In the genomic region with DNA sequence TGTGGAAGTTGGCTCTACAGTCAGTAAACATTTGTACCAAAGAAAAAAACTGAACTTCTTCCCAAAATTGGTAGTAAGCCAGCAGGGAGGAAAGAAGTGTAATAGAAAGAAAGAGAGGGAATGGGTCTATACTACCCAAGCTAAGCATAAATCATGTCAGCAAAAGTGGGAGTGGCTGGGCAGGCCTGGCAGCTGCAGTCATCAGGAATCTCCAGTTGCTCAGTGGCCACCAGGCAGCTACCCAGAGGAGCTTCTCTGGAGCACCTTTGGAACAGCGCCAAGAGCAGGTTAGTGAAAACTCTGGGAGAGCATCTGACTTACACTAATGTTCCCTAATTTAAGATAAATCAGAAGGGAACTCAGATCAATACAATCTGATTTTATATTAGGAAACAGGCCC, we compare ENCODE assay signal across 1 cellular context.
TF ChIP-seq lines count a peak whose summit lies in the region.

No MANE protein-coding gene starts in this region.

TF ChIP-seq in SK-N-SH treated with all-trans-retinoic acid at 6 μM for 48 hours, 23 proteins besides CTCF, POLR2A, EP300 and RAD21 (continued from another document):
- no peak for TF ChIP-seq SNAI2 (CRISPR knock-in tag; IDR thresholded peaks at IDR 0.05)
- TF ChIP-seq, protein P1, sequence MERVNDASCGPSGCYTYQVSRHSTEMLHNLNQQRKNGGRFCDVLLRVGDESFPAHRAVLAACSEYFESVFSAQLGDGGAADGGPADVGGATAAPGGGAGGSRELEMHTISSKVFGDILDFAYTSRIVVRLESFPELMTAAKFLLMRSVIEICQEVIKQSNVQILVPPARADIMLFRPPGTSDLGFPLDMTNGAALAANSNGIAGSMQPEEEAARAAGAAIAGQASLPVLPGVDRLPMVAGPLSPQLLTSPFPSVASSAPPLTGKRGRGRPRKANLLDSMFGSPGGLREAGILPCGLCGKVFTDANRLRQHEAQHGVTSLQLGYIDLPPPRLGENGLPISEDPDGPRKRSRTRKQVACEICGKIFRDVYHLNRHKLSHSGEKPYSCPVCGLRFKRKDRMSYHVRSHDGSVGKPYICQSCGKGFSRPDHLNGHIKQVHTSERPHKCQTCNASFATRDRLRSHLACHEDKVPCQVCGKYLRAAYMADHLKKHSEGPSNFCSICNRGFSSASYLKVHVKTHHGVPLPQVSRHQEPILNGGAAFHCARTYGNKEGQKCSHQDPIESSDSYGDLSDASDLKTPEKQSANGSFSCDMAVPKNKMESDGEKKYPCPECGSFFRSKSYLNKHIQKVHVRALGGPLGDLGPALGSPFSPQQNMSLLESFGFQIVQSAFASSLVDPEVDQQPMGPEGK (CRISPR knock-in tag; IDR thresholded peaks at IDR 0.05; ENCODE audit: borderline replicate concordance) = no peak
- no peak for TF ChIP-seq BACH2 (CRISPR knock-in tag; IDR thresholded peaks at IDR 0.05; ENCODE audit: borderline replicate concordance)
- no peak for TF ChIP-seq ZC3H10 (CRISPR knock-in tag; IDR thresholded peaks at IDR 0.05)
- TF ChIP-seq OSR1 (CRISPR knock-in tag; IDR thresholded peaks at IDR 0.05) = no peak
- TF ChIP-seq ESRRG (CRISPR knock-in tag; IDR thresholded peaks at IDR 0.05) = no peak
